In the genomic region with DNA sequence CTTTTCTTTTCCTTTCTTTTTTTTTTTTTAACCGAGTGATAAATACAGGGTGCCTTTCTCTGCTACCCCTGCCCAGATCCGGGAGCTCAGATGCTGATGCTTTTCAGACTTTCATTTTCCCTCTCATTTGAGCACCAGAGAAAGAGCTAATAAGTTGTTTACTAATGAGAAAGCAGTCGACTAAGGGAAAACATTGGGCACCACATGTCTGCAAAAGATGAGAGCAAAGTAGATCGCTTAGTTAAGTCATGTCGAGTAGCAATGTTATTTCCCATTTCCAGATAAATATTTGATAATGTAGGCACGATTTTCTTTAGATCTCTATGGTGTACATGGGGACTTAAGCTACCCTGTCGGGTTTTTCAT, we compare ENCODE assay signal across 8 cellular contexts. TPM values are rescaled to one million over a fixed set of nuclear protein-coding genes. Genes with fewer than 3 reads are reported as not detected.
DNase-seq lines count a peak whose midpoint lies in the region; ATAC-seq, FAIRE-seq and TF ChIP-seq lines count a peak whose summit lies in the region.

No MANE protein-coding gene starts in this region.

- POLR2A ChIA-PET in Caco-2 (lab: Charles Lee), result interaction anchor here (1.0 to 1.6 kb wide), 2 partner anchors 88 to 206 kb away, joined by 5 to 7 read pairs; no protein-coding TSS in a partner anchor

- CTCF ChIA-PET in Caco-2 (lab: Charles Lee), result interaction anchor here (0.6 to 2.1 kb wide), 2 partner anchors 30 to 49 kb away, joined by 3 to 10 read pairs; no protein-coding TSS in a partner anchor

- ATAC-seq in HG03066 (IDR thresholded peaks at IDR 0.05; ENCODE audit: low read depth, unreplicated experiment), result peak; percentile 1
- ATAC-seq in activated naive CD8-positive, alpha-beta T cell treated with anti-CD3 and anti-CD28 coated beads, Interleukin-2, amount 50 U/mL, for 24 hours, result no peak

- H3K4me1 Mint-ChIP-seq in Caco-2 (ENCODE audit: low read depth, unreplicated experiment) (no peaks in the 10 kb centered on the region), type B pancreatic cell (ENCODE audit: unreplicated experiment) (no peaks in the 10 kb centered on the region)
- H3K4me1 Mint-ChIP-seq in activated naive CD8-positive, alpha-beta T cell treated with anti-CD3 and anti-CD28 coated beads, Interleukin-2, amount 50 U/mL, for 24 hours, result peaks cover 41% of the 10 kb centered on the region

- peaks cover 7% of the 10 kb centered on the region for H3K36me3 Mint-ChIP-seq in Caco-2 (ENCODE audit: insufficient read depth, unreplicated experiment)
- H3K36me3 Mint-ChIP-seq in activated naive CD8-positive, alpha-beta T cell treated with anti-CD3 and anti-CD28 coated beads, Interleukin-2, amount 50 U/mL, for 24 hours (ENCODE audit: low read depth), result peaks cover 5% of the 10 kb centered on the region
- H3K36me3 Mint-ChIP-seq in type B pancreatic cell, result no peaks in the 10 kb centered on the region

- H3K9me3 ChIP-seq in Caco-2, result no peaks in the 10 kb centered on the region
- H3K9me3 ChIP-seq in liver (ENCODE audit: control insufficient read depth in 4 of 4, low read length in 3 of 4), result no peaks in the 10 kb centered on the region

- no peak for FAIRE-seq in D721Med (lab: Jason Lieb, UNC)

- H3K27me3 ChIP-seq in Caco-2 (replicated peaks; ENCODE audit: control insufficient read depth, insufficient read depth, low read length) (no peaks in the 10 kb centered on the region), liver (ENCODE audit: control insufficient read depth in 4 of 4, insufficient read depth in 4 of 4, low read length in 3 of 4) (no peaks in the 10 kb centered on the region)

- H3K27ac ChIP-seq in liver (ENCODE audit: low read depth in 1 of 2, low read length in 2 of 2), result peak overlapping the region in 1 of 2 donors; percentile 93

- peaks cover 5% of the 10 kb centered on the region; the same call in 1 of the 2 replicates for H3K4me1 ChIP-seq in Caco-2
- peaks cover 0 to 24% (median 17%) of the 10 kb centered on the region in 4 donors for H3K4me1 ChIP-seq in liver (ENCODE audit: control insufficient read depth in 4 of 4, insufficient read depth in 4 of 4, low read length in 3 of 4)

- H3K27ac Mint-ChIP-seq in Caco-2 (ENCODE audit: unreplicated experiment) (peak overlapping the region; percentile 97), type B pancreatic cell (peak overlapping the region; percentile 99)
- H3K27ac Mint-ChIP-seq in activated naive CD8-positive, alpha-beta T cell treated with anti-CD3 and anti-CD28 coated beads, Interleukin-2, amount 50 U/mL, for 24 hours, result peak overlapping the region; percentile 79

- intact Hi-C loops in Caco-2 (cut with micrococcal nuclease; ENCODE audit: unreplicated experiment), result loop anchor here (2.0 kb wide), 2 partner anchors 26 to 76 kb away; no protein-coding TSS in a partner anchor

- no peaks in the 10 kb centered on the region for H3K9me3 Mint-ChIP-seq in Caco-2 (ENCODE audit: unreplicated experiment)
- H3K9me3 Mint-ChIP-seq in activated naive CD8-positive, alpha-beta T cell treated with anti-CD3 and anti-CD28 coated beads, Interleukin-2, amount 50 U/mL, for 24 hours, result no peaks in the 10 kb centered on the region
- no peaks in the 10 kb centered on the region for H3K9me3 Mint-ChIP-seq in type B pancreatic cell

- WGBS in liver, result under 1% methylated on average over 7 of the region's 7 CpGs

- H3K4me3 Mint-ChIP-seq in Caco-2 (ENCODE audit: unreplicated experiment) (peak overlapping the region; percentile 99), type B pancreatic cell (peak overlapping the region; percentile 93)
- H3K4me3 Mint-ChIP-seq in activated naive CD8-positive, alpha-beta T cell treated with anti-CD3 and anti-CD28 coated beads, Interleukin-2, amount 50 U/mL, for 24 hours, result peak overlapping the region; percentile 89

- no peak for DNase-seq in Caco-2
- no peak for DNase-seq in activated naive CD8-positive, alpha-beta T cell treated with anti-CD3 and anti-CD28 coated beads, Interleukin-2, amount 50 U/mL, for 24 hours
- DNase-seq in type B pancreatic cell (ENCODE audit: extremely low spot score, unreplicated experiment), result no peak
- DNase-seq in D721Med (ENCODE audit: insufficient read length, low spot score), result no peak
- DNase-seq in NK-92 treated with Interleukin-12 subunit alpha and Interleukin-12 subunit beta, amount 100 ng/mL, for 24 hours (lab: John Stamatoyannopoulos, UW), result no peak
- DNase-seq in NCI-H1048 (lab: John Stamatoyannopoulos, UW), result no peak

- TF ChIP-seq RAD21 in liver (IDR thresholded peaks at IDR 0.05), result no peak

- no peaks in the 10 kb centered on the region for H3K27me3 Mint-ChIP-seq in Caco-2 (ENCODE audit: insufficient read depth, unreplicated experiment)
- no peaks in the 10 kb centered on the region for H3K27me3 Mint-ChIP-seq in activated naive CD8-positive, alpha-beta T cell treated with anti-CD3 and anti-CD28 coated beads, Interleukin-2, amount 50 U/mL, for 24 hours
- H3K27me3 Mint-ChIP-seq in type B pancreatic cell, result no peaks in the 10 kb centered on the region

- peak overlapping the region; percentile 59 to 90 for H3K9ac ChIP-seq in liver (ENCODE audit: low read depth in 1 of 2, low read length in 2 of 2)

- no peak for TF ChIP-seq CTCF in Caco-2 (IDR thresholded peaks at IDR 0.05; ENCODE audit: insufficient read depth in 1 of 2, low read depth in 1 of 2, low read length in 1 of 2, severe bottlenecking in 1 of 2, unreplicated experiment in 1 of 2)
- no peak for TF ChIP-seq CTCF in liver (IDR thresholded peaks at IDR 0.05; ENCODE audit: low read depth, low read length, missing input control)
- no peak for TF ChIP-seq CTCF in type B pancreatic cell (conservative IDR thresholded peaks at IDR 0.05)
- TF ChIP-seq CTCF in D721Med (IDR thresholded peaks at IDR 0.05; ENCODE audit: insufficient read depth, missing control alignments), result no peak

- BruUV-seq in Caco-2 (replicated peaks; lab: Mats Ljungman, UMichigan), result TSS peak; percentile 41

- H3K36me3 ChIP-seq in Caco-2 (ENCODE audit: control insufficient read depth, insufficient read depth, low read length) (no peaks in the 10 kb centered on the region), liver (ENCODE audit: control insufficient read depth in 4 of 4, insufficient read depth in 3 of 4, low read depth in 1 of 4, low read length in 3 of 4) (peaks cover 0 to 4% (median under 1%) of the 10 kb centered on the region in 4 donors)

- peak overlapping the region; percentile 88 for H3K4me3 ChIP-seq in Caco-2 (ENCODE audit: low read depth, low read length)
- peak overlapping the region; percentile 86 to 100 (median 91) for H3K4me3 ChIP-seq in liver (ENCODE audit: low read depth in 1 of 3, low read length in 3 of 3)

TF ChIP-seq in liver, 16 proteins besides CTCF, POLR2A, EP300 and RAD21 (continues in another document):
- no peak for TF ChIP-seq YY1 (IDR thresholded peaks at IDR 0.05)
- no peak for TF ChIP-seq GABPA (IDR thresholded peaks at IDR 0.05 in 1 of 2, conservative IDR thresholded peaks at IDR 0.05 in 1 of 2)
- TF ChIP-seq, protein P1, sequence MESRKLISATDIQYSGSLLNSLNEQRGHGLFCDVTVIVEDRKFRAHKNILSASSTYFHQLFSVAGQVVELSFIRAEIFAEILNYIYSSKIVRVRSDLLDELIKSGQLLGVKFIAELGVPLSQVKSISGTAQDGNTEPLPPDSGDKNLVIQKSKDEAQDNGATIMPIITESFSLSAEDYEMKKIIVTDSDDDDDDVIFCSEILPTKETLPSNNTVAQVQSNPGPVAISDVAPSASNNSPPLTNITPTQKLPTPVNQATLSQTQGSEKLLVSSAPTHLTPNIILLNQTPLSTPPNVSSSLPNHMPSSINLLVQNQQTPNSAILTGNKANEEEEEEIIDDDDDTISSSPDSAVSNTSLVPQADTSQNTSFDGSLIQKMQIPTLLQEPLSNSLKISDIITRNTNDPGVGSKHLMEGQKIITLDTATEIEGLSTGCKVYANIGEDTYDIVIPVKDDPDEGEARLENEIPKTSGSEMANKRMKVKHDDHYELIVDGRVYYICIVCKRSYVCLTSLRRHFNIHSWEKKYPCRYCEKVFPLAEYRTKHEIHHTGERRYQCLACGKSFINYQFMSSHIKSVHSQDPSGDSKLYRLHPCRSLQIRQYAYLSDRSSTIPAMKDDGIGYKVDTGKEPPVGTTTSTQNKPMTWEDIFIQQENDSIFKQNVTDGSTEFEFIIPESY (IDR thresholded peaks at IDR 0.05), result no peak
- no peak for TF ChIP-seq SP1 (IDR thresholded peaks at IDR 0.05)
- no peak for TF ChIP-seq FOXA1 (IDR thresholded peaks at IDR 0.05)
- TF ChIP-seq EGR1 (IDR thresholded peaks at IDR 0.05; ENCODE audit: low read depth in 2 of 2), result no peak
- TF ChIP-seq RXRA (IDR thresholded peaks at IDR 0.05), result no peak
- TF ChIP-seq MAX (IDR thresholded peaks at IDR 0.05), result no peak
- TF ChIP-seq HNF4A (conservative IDR thresholded peaks at IDR 0.05), result no peak
- no peak for TF ChIP-seq JUND (IDR thresholded peaks at IDR 0.05)
- TF ChIP-seq REST (IDR thresholded peaks at IDR 0.05), result no peak
- TF ChIP-seq TAF1 (conservative IDR thresholded peaks at IDR 0.05), result no peak

RNA-seq across cellular contexts. Expression of gene PKN2, which starts 1.1 kb away (rescaled TPM):
- total RNA-seq in Caco-2 (2022), result 31.5 and 33.4 TPM in 2 replicates
- total RNA-seq in liver, result 10 to 100 TPM; 18.2 to 20.7 TPM
- polyA plus RNA-seq in liver, result 1 to 10 TPM; 4.4 to 8.4 TPM
- 56.0 and 69.2 TPM in 2 replicates for total RNA-seq in type B pancreatic cell (ENCODE audit: low replicate concordance)
